In the genomic region with DNA sequence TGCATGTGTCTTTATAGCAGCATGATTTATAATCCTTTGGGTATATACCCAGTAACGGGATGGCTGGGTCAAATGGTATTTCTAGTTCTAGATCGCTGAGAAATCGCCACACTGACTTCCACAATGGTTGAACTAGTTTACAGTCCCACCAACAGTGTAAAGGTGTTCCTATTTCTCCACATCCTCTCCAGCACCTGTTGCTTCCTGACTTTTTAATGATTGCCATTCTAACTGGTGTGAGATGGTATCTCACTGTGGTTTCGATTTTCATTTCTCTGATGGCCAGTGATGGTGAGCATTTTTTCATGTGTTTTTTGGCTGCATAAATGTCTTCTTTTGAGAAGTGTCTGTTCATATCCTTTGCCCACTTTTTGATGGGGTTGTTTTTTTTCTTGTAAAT, we compare ENCODE assay signal across 1 cellular context.
TF ChIP-seq lines count a peak whose summit lies in the region.
"Not testable (repeated sequence)": the region's sequence is repeated elsewhere in the genome, so short reads cannot be mapped to it uniquely, and the experiment has no call there.

No MANE protein-coding gene starts in this region.

- TF ChIP-seq CTCF in HEK293 (tag by site-specific recombination; IDR thresholded peaks at IDR 0.05), result not testable (repeated sequence)

- POLR2A ChIA-PET in HEK293 (lab: Yijun Ruan, JAX), result not testable (repeated sequence)

- not testable (repeated sequence) for H3K4me1 ChIP-seq in HEK293 (ENCODE audit: control insufficient read depth, insufficient read depth, low read length)

- H3K27ac ChIP-seq in HEK293 (ENCODE audit: extremely low read depth, low read depth, low read length), result not testable (repeated sequence)

- H3K36me3 ChIP-seq in HEK293 (ENCODE audit: control insufficient read depth in 2 of 2, insufficient read depth in 1 of 2, low read length in 2 of 2), result not testable (repeated sequence)

- H3K4me3 ChIP-seq in HEK293 (ENCODE audit: low read depth, low read length), result not testable (repeated sequence)

- not testable (repeated sequence) for H3K9me3 ChIP-seq in HEK293 (ENCODE audit: control insufficient read depth, insufficient read depth, low read depth, low read length)

- CTCF ChIA-PET in HEK293 (lab: Yijun Ruan, JAX), result not testable (repeated sequence)

TF ChIP-seq in HEK293, 187 proteins besides CTCF, POLR2A, EP300 and RAD21:
- TF ChIP-seq SCRT2 (tag by site-specific recombination; IDR thresholded peaks at IDR 0.05) (peak; percentile 92), SCRT1 (tag by site-specific recombination; IDR thresholded peaks at IDR 0.05; ENCODE audit: borderline replicate concordance) (peak; percentile 74)
TF ChIP-seq in HEK293: peak in this region for 2; not testable (repeated sequence) for 185.
